Comparison of ENCODE assay signal across 8 cellular contexts in the genomic region with DNA sequence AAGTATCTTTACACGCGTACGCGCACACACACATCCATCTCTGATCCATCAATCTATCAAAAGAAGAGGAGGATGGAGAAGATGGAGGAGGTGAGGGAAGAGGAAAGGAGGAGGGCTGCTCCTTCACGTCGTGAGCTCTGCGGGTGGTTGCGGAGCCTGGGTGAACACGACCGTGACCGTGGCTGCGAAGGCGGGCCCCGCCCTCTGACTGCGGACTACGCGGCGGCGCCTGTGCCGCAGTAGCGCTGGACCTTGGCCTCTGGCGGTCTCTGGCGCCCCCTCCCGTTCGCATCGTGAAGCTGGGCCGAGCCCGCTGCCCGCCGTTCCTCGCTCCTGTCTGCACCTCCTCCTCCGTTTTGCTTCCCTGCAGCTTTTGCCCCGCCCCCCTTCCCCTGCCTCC. TPM values are rescaled to one million over a fixed set of nuclear protein-coding genes. Genes with fewer than 3 reads are reported as not detected.
DNase-seq lines count a peak whose midpoint lies in the region; ATAC-seq and TF ChIP-seq lines count a peak whose summit lies in the region.

No MANE protein-coding gene starts in this region.

- H2BK5ac ChIP-seq in IMR-90 (ENCODE audit: low read depth, low read length, poor library complexity, severe bottlenecking), result peak overlapping the region; percentile 57

- BruUV-seq in IMR-90 (replicated peaks; lab: Mats Ljungman, UMichigan) (no TSS peak), Panc1 (replicated peaks; lab: Mats Ljungman, UMichigan) (no TSS peak)

- H3K18ac ChIP-seq in IMR-90 (ENCODE audit: low read depth, low read length), result no peak overlapping the region

- H2BK120ac ChIP-seq in IMR-90 (ENCODE audit: low read depth, low read length), result peak overlapping the region; percentile 53

- POLR2A ChIA-PET in CD8-positive, alpha-beta memory T cell (lab: Charles Lee), result interaction anchor here (0.6 kb wide), 1 partner anchor 945 kb away, joined by 3 read pairs; no protein-coding TSS in a partner anchor
- POLR2A ChIA-PET in IMR-90 (lab: Charles Lee; ENCODE audit: unreplicated experiment), result interaction anchor here (0.5 kb wide), 1 partner anchor 22 kb away, joined by 3 read pairs; no protein-coding TSS in a partner anchor
- POLR2A ChIA-PET in Panc1 (lab: Charles Lee), result no interaction called here
- POLR2A ChIA-PET in naive thymus-derived CD4-positive, alpha-beta T cell (lab: Charles Lee), result interaction anchor here (1.1 to 1.7 kb wide), 5 partner anchors 127 to 394 kb away, joined by 3 to 14 read pairs (median 4); partner anchors contain the start of genes ELK1 and USP11

- H4K20me1 ChIP-seq in IMR-90 (ENCODE audit: insufficient read depth, low read length), result no peaks in the 10 kb centered on the region

- peak overlapping the region; percentile 55 to 86 (median 69) for H3K4me3 Mint-ChIP-seq in CD8-positive, alpha-beta memory T cell
- H3K4me3 Mint-ChIP-seq in naive thymus-derived CD4-positive, alpha-beta T cell, result peak overlapping the region; percentile 66 to 82 (median 74)
- peak overlapping the region; percentile 73 for H3K4me3 Mint-ChIP-seq in stimulated activated memory B cell treated with anti-CD40 and anti-IgM and Interleukin-4, amounts not matched to agents 10 μg/mL and 1 μg/mL and 100 μg/mL, for 72 hours

- dilution Hi-C loops in IMR-90 (cut with HindIII; ENCODE audit: low sequenced_read_pairs, unreplicated experiment), result no loop called here

- H3K4me3 ChIP-seq in CD8-positive, alpha-beta memory T cell (ENCODE audit: low read length), result peak overlapping the region; percentile 45
- H3K4me3 ChIP-seq in IMR-90 (ENCODE audit: insufficient read depth, low read depth, low read length), result peak overlapping the region; percentile 45
- peak overlapping the region; percentile 51 to 62 for H3K4me3 ChIP-seq in Panc1 (ENCODE audit: low read depth in 2 of 2, low read length in 2 of 2)
- H3K4me3 ChIP-seq in naive thymus-derived CD4-positive, alpha-beta T cell (ENCODE audit: low read length), result peak overlapping the region; percentile 43

- peak overlapping the region; percentile 66; the same call in 1 of the 3 replicates for H2BK15ac ChIP-seq in IMR-90 (ENCODE audit: low read depth, low read length)

- intact Hi-C loops in IMR-90 (cut with micrococcal nuclease) (loop anchor here (1.0 to 10.0 kb wide), 3 partner anchors 26 to 330 kb away; partner anchors contain the start of gene UBA1), Panc1 (cut with micrococcal nuclease; ENCODE audit: unreplicated experiment) (loop anchor here (1.0 to 10.0 kb wide), 2 partner anchors 26 to 328 kb away; partner anchors contain the start of gene UBA1)
- intact Hi-C loops in naive thymus-derived CD4-positive, alpha-beta T cell (cut with micrococcal nuclease), result loop anchor here (1.0 to 5.0 kb wide), 7 partner anchors 26 to 766 kb away; partner anchors contain the start of genes UBA1 (in 2 of the 2) and SLC9A7 (in 1 of the 2)

- 24% methylated on average over 13 of the region's 33 CpGs; no CpG with 5 or more reads in 1 of the 2 experiments for WGBS in IMR-90 (ENCODE audit: extremely low coverage in 2 of 2, insufficient read length in 1 of 2), 2 experiments

- peak; percentile 98 for ATAC-seq in IMR-90 (ENCODE audit: low read depth)
- peak; percentile 99 for ATAC-seq in Panc1
- ATAC-seq in naive thymus-derived CD4-positive, alpha-beta T cell, result peak; percentile 99
- peak; percentile 99 for ATAC-seq in stimulated activated memory B cell treated with anti-CD40 and anti-IgM and Interleukin-4, amounts not matched to agents 10 μg/mL and 1 μg/mL and 100 μg/mL, for 72 hours

- peak overlapping the region; percentile 61; the same call in 1 of the 2 replicates for H3K23ac ChIP-seq in IMR-90 (ENCODE audit: low read depth, low read length)

- in situ Hi-C loops in IMR-90 (cut with MboI; ENCODE audit: low sequenced_read_pairs), result loop anchor here (10.0 kb wide), 1 partner anchor 328 kb away; the partner anchor contains the start of gene UBA1
- in situ Hi-C loops in Panc1 (cut with HindIII; ENCODE audit: low pct_unique_long_range_greater_than_20kb, low sequenced_read_pairs), result no loop called here

- H3K27me3 ChIP-seq in CD8-positive, alpha-beta memory T cell (ENCODE audit: insufficient read depth, low read length, poor library complexity, severe bottlenecking), result no peaks in the 10 kb centered on the region
- H3K27me3 ChIP-seq in IMR-90 (ENCODE audit: control insufficient read depth, insufficient read depth, low read length), result no peaks in the 10 kb centered on the region
- no peaks in the 10 kb centered on the region for H3K27me3 ChIP-seq in Panc1 (ENCODE audit: control insufficient read depth, insufficient read depth, low read length)
- no peaks in the 10 kb centered on the region for H3K27me3 ChIP-seq in naive thymus-derived CD4-positive, alpha-beta T cell (ENCODE audit: control insufficient read depth in 2 of 2, insufficient read depth in 2 of 2, low read length in 2 of 2)

- H3K4me1 Mint-ChIP-seq in CD8-positive, alpha-beta memory T cell, result peaks cover 0 to 3% (median 3%) of the 10 kb centered on the region in 3 donors
- peaks cover 0 to 8% (median 0%) of the 10 kb centered on the region in 7 donors for H3K4me1 Mint-ChIP-seq in naive thymus-derived CD4-positive, alpha-beta T cell
- H3K4me1 Mint-ChIP-seq in stimulated activated memory B cell treated with anti-CD40 and anti-IgM and Interleukin-4, amounts not matched to agents 10 μg/mL and 1 μg/mL and 100 μg/mL, for 72 hours, result no peaks in the 10 kb centered on the region

- no peaks in the 10 kb centered on the region; a peak in 1 of 4 replicates for H3K79me1 ChIP-seq in IMR-90 (ENCODE audit: low read depth in 1 of 2, low read length in 2 of 2)

- DNase-seq in CD8-positive, alpha-beta memory T cell, result peak; percentile 65 to 79 (median 72)
- peak; percentile 77 for DNase-seq in GM20000 (ENCODE audit: low spot score)
- peak; percentile 55 for DNase-seq in IMR-90
- no peak for DNase-seq in Panc1 (ENCODE audit: low read depth, low spot score)
- DNase-seq in activated T-helper 1 cell treated with Interleukin-2 at 50 U/mL for 16 hours (ENCODE audit: low read depth), result peak; percentile 67
- DNase-seq in fibroblast of gingiva (ENCODE audit: low read depth), result peak; percentile 59
- DNase-seq in naive thymus-derived CD4-positive, alpha-beta T cell, result peak; percentile 50 to 85 (median 66)

- H3K9me3 ChIP-seq in CD8-positive, alpha-beta memory T cell (ENCODE audit: low read length), result no peaks in the 10 kb centered on the region
- 0 out of 2 replicates have a peak, but pooled peaks cover 2% of the 10 kb centered on the region for H3K9me3 ChIP-seq in IMR-90 (ENCODE audit: control insufficient read depth, insufficient read depth, low read length)
- H3K9me3 ChIP-seq in Panc1 (ENCODE audit: control insufficient read depth, insufficient read depth, low read depth, low read length), result no peaks in the 10 kb centered on the region
- no peaks in the 10 kb centered on the region for H3K9me3 ChIP-seq in naive thymus-derived CD4-positive, alpha-beta T cell (ENCODE audit: control insufficient read depth in 2 of 3, low read length in 3 of 3)

- peak; percentile 87 for TF ChIP-seq RAD21 in IMR-90 (IDR thresholded peaks at IDR 0.05; ENCODE audit: low read length)

- peaks cover 0 to 6% (median 0%) of the 10 kb centered on the region in 3 donors for H3K36me3 Mint-ChIP-seq in CD8-positive, alpha-beta memory T cell
- H3K36me3 Mint-ChIP-seq in naive thymus-derived CD4-positive, alpha-beta T cell, result no peaks in the 10 kb centered on the region
- H3K36me3 Mint-ChIP-seq in stimulated activated memory B cell treated with anti-CD40 and anti-IgM and Interleukin-4, amounts not matched to agents 10 μg/mL and 1 μg/mL and 100 μg/mL, for 72 hours, result no peaks in the 10 kb centered on the region

- no peaks in the 10 kb centered on the region for H3K36me3 ChIP-seq in CD8-positive, alpha-beta memory T cell (ENCODE audit: insufficient read depth, low read length)
- H3K36me3 ChIP-seq in IMR-90 (ENCODE audit: control insufficient read depth, insufficient read depth, low read length) (no peaks in the 10 kb centered on the region), Panc1 (ENCODE audit: control insufficient read depth, insufficient read depth, low read length) (no peaks in the 10 kb centered on the region)
- no peaks in the 10 kb centered on the region for H3K36me3 ChIP-seq in naive thymus-derived CD4-positive, alpha-beta T cell (ENCODE audit: control insufficient read depth in 2 of 3, insufficient read depth in 3 of 3, low read length in 3 of 3)

- H3K4ac ChIP-seq in IMR-90 (ENCODE audit: low read depth, low read length), result peak overlapping the region; percentile 49; the same call in 1 of the 2 replicates

- peak overlapping the region; percentile 66; the same call in 1 of the 2 replicates for H4K5ac ChIP-seq in IMR-90 (ENCODE audit: low read depth, low read length)

- H3K27ac ChIP-seq in CD8-positive, alpha-beta memory T cell (ENCODE audit: low read depth, low read length), result no peak overlapping the region
- H3K27ac ChIP-seq in IMR-90 (ENCODE audit: insufficient read depth, low read length) (peak overlapping the region; percentile 38), Panc1 (ENCODE audit: low read length) (peak overlapping the region; percentile 54)
- H3K27ac ChIP-seq in naive thymus-derived CD4-positive, alpha-beta T cell (ENCODE audit: low read depth, low read length), result peak overlapping the region; percentile 3

- TF ChIP-seq CTCF in GM20000 (IDR thresholded peaks at IDR 0.05; ENCODE audit: extremely low read depth, missing control alignments), result peak; percentile 71
- TF ChIP-seq CTCF in IMR-90 (conservative IDR thresholded peaks at IDR 0.05; ENCODE audit: low read depth, low read length), result peak; percentile 83
- TF ChIP-seq CTCF in Panc1 (IDR thresholded peaks at IDR 0.05), result peak; percentile 92

- CTCF ChIA-PET in CD8-positive, alpha-beta memory T cell (lab: Charles Lee), result interaction anchor here (0.6 to 2.1 kb wide), 21 partner anchors 9 to 337 kb away, joined by 3 to 8 read pairs (median 4); no protein-coding TSS in a partner anchor
- CTCF ChIA-PET in IMR-90 (lab: Yijun Ruan, JAX), result interaction anchor here (0.5 to 1.6 kb wide), 10 partner anchors 10 to 520 kb away, joined by 3 to 11 read pairs (median 3); no protein-coding TSS in a partner anchor
- CTCF ChIA-PET in Panc1 (lab: Charles Lee), result interaction anchor here (1.0 to 1.4 kb wide), 3 partner anchors 26 to 332 kb away, joined by 3 to 7 read pairs (median 4); no protein-coding TSS in a partner anchor
- CTCF ChIA-PET in naive thymus-derived CD4-positive, alpha-beta T cell (lab: Charles Lee), result interaction anchor here (0.8 to 1.2 kb wide), 6 partner anchors 8 to 333 kb away, joined by 3 to 13 read pairs (median 4); no protein-coding TSS in a partner anchor

- H4K8ac ChIP-seq in IMR-90 (ENCODE audit: low read depth in 2 of 2, low read length in 2 of 2), result peak overlapping the region; percentile 69 to 95

- H3K27me3 Mint-ChIP-seq in CD8-positive, alpha-beta memory T cell, result peaks cover 0 to 10% of the 10 kb centered on the region in 2 donors
- peaks cover 0 to 2% (median 0%) of the 10 kb centered on the region in 5 donors for H3K27me3 Mint-ChIP-seq in naive thymus-derived CD4-positive, alpha-beta T cell
- no peaks in the 10 kb centered on the region for H3K27me3 Mint-ChIP-seq in stimulated activated memory B cell treated with anti-CD40 and anti-IgM and Interleukin-4, amounts not matched to agents 10 μg/mL and 1 μg/mL and 100 μg/mL, for 72 hours

- H3K27ac Mint-ChIP-seq in CD8-positive, alpha-beta memory T cell, result peak overlapping the region in 5 of 8 donors; percentile 37 to 83 (median 58)
- H3K27ac Mint-ChIP-seq in naive thymus-derived CD4-positive, alpha-beta T cell, result peak overlapping the region in 3 of 9 donors; percentile 42 to 47 (median 43)
- peak overlapping the region; percentile 62 for H3K27ac Mint-ChIP-seq in stimulated activated memory B cell treated with anti-CD40 and anti-IgM and Interleukin-4, amounts not matched to agents 10 μg/mL and 1 μg/mL and 100 μg/mL, for 72 hours

- peak overlapping the region; percentile 47; the same call in 1 of the 2 replicates for H3K9ac ChIP-seq in IMR-90 (ENCODE audit: low read depth, low read length)

- H2BK20ac ChIP-seq in IMR-90 (ENCODE audit: low read depth, low read length), result no peak overlapping the region

- 0 out of 2 replicates have a peak overlapping the region, but pooled peaks have one; percentile 41 for H3K14ac ChIP-seq in IMR-90 (replicated peaks; ENCODE audit: low read depth, low read length)

- H4K91ac ChIP-seq in IMR-90 (ENCODE audit: insufficient read depth, low read depth, low read length), result peak overlapping the region; percentile 87

- H3K4me2 ChIP-seq in IMR-90 (ENCODE audit: low read depth, low read length), result peak overlapping the region; percentile 90

- TF ChIP-seq POLR2A in IMR-90 (IDR thresholded peaks at IDR 0.05; ENCODE audit: low read depth, low read length), result no peak

- H2AK5ac ChIP-seq in IMR-90 (ENCODE audit: low read depth, low read length), result no peak overlapping the region

- H2AK9ac ChIP-seq in IMR-90 (replicated peaks; ENCODE audit: low read depth, low read length, poor library complexity), result peak overlapping the region; percentile 37

- no peaks in the 10 kb centered on the region for H3K4me1 ChIP-seq in CD8-positive, alpha-beta memory T cell (ENCODE audit: insufficient read depth, low read length)
- H3K4me1 ChIP-seq in IMR-90 (ENCODE audit: control insufficient read depth, insufficient read depth, low read length) (peaks cover 2% of the 10 kb centered on the region; the same call in 1 of the 2 replicates), Panc1 (ENCODE audit: control insufficient read depth, insufficient read depth, low read length) (no peaks in the 10 kb centered on the region)
- no peaks in the 10 kb centered on the region for H3K4me1 ChIP-seq in naive thymus-derived CD4-positive, alpha-beta T cell (ENCODE audit: control insufficient read depth in 2 of 2, insufficient read depth in 2 of 2, low read length in 2 of 2)

- peak overlapping the region; percentile 93 for H2AFZ ChIP-seq in IMR-90 (replicated peaks; ENCODE audit: low read length, poor library complexity)

- H3K9me1 ChIP-seq in IMR-90 (ENCODE audit: insufficient read depth, low read length), result no peaks in the 10 kb centered on the region

- H3K56ac ChIP-seq in IMR-90 (ENCODE audit: extremely low read depth, insufficient read depth, low read length), result peak overlapping the region; percentile 24; the same call in 1 of the 2 replicates

- H3K9me3 Mint-ChIP-seq in CD8-positive, alpha-beta memory T cell, result peaks cover 0 to 7% (median 0%) of the 10 kb centered on the region in 5 donors
- H3K9me3 Mint-ChIP-seq in naive thymus-derived CD4-positive, alpha-beta T cell, result peaks cover 0 to 4% (median 0%) of the 10 kb centered on the region in 11 donors
- H3K9me3 Mint-ChIP-seq in stimulated activated memory B cell treated with anti-CD40 and anti-IgM and Interleukin-4, amounts not matched to agents 10 μg/mL and 1 μg/mL and 100 μg/mL, for 72 hours, result no peaks in the 10 kb centered on the region

RNA-seq across cellular contexts. Expression of gene ARAF, which starts 37.7 kb away (rescaled TPM):
- total RNA-seq in CD8-positive, alpha-beta memory T cell, result 10 to 100 TPM; 85.0 to 88.6 TPM
- polyA plus RNA-seq in CD8-positive, alpha-beta memory T cell, result 99.4 TPM
- 9.1 and 10.8 TPM in 2 replicates for total RNA-seq in IMR-90 (2012; rRNA removed)
- polyA plus RNA-seq in IMR-90 (2012; rRNA removed), result 52.2 and 54.2 TPM in 2 replicates
- polyA plus RNA-seq in IMR-90 (2012; cell fraction: cytosol; rRNA removed), result 49.7 and 53.0 TPM in 2 replicates
- polyA plus RNA-seq in IMR-90 (2012; cell fraction: nucleus; rRNA removed; ENCODE audit: low replicate concordance), result 107 and 180 TPM in 2 replicates
- total RNA-seq in Panc1 (2021; ENCODE audit: unreplicated experiment), result 87.9 TPM
- 76.8 TPM for polyA plus RNA-seq in Panc1 (2012; ENCODE audit: insufficient read length)
- total RNA-seq in naive thymus-derived CD4-positive, alpha-beta T cell, result 100 to 1,000 TPM in 4 of 5 experiments, 10 to 100 TPM in 1; 87.3 to 130 (median 118) TPM
- polyA plus RNA-seq in naive thymus-derived CD4-positive, alpha-beta T cell, result 100 to 1,000 TPM in 1 of 2 donors, 10 to 100 TPM in 1; 74.7 to 102 TPM

RNA-seq across cellular contexts. Expression of gene ZNF41, which starts 40.3 kb away (rescaled TPM):
- total RNA-seq in CD8-positive, alpha-beta memory T cell, result 10 to 100 TPM; 11.9 TPM
- 7.0 TPM for polyA plus RNA-seq in CD8-positive, alpha-beta memory T cell
- total RNA-seq in IMR-90 (2012; rRNA removed), result 7.8 and 8.1 TPM in 2 replicates
- polyA plus RNA-seq in IMR-90 (2012; rRNA removed), result 2.8 and 3.0 TPM in 2 replicates
- polyA plus RNA-seq in IMR-90 (2012; cell fraction: cytosol; rRNA removed), result 0.88 and 0.90 TPM in 2 replicates
- polyA plus RNA-seq in IMR-90 (2012; cell fraction: nucleus; rRNA removed; ENCODE audit: low replicate concordance), result 1.8 and 6.5 TPM in 2 replicates
- total RNA-seq in Panc1 (2021; ENCODE audit: unreplicated experiment), result 8.0 TPM
- 5.4 TPM for polyA plus RNA-seq in Panc1 (2012; ENCODE audit: insufficient read length)
- total RNA-seq in naive thymus-derived CD4-positive, alpha-beta T cell, result 10 to 100 TPM in 4 of 5 experiments, 1 to 10 TPM in 1; 7.5 to 17.8 (median 14.7) TPM
- 10 to 100 TPM in 1 of 2 donors, 1 to 10 TPM in 1; 4.8 to 10.6 TPM for polyA plus RNA-seq in naive thymus-derived CD4-positive, alpha-beta T cell

RNA-seq across cellular contexts. Expression of gene TIMP1, which starts 58.9 kb away (rescaled TPM):
- total RNA-seq in CD8-positive, alpha-beta memory T cell, result 1 to 10 TPM; 6.9 to 7.8 TPM
- polyA plus RNA-seq in CD8-positive, alpha-beta memory T cell, result 170 TPM
- 407 and 512 TPM in 2 replicates for total RNA-seq in IMR-90 (2012; rRNA removed)
- polyA plus RNA-seq in IMR-90 (2012; rRNA removed), result 3,078 and 3,290 TPM in 2 replicates
- 2,220 and 2,243 TPM in 2 replicates for polyA plus RNA-seq in IMR-90 (2012; cell fraction: cytosol; rRNA removed)
- 514 and 755 TPM in 2 replicates for polyA plus RNA-seq in IMR-90 (2012; cell fraction: nucleus; rRNA removed; ENCODE audit: low replicate concordance)
- total RNA-seq in Panc1 (2021; ENCODE audit: unreplicated experiment), result 131 TPM
- polyA plus RNA-seq in Panc1 (2012; ENCODE audit: insufficient read length), result 129 TPM
- 100 to 1,000 TPM in 2 of 5 experiments, 10 to 100 TPM in 3; 47.0 to 117 (median 85.2) TPM for total RNA-seq in naive thymus-derived CD4-positive, alpha-beta T cell
- polyA plus RNA-seq in naive thymus-derived CD4-positive, alpha-beta T cell, result 10 to 100 TPM; 70.5 to 99.1 TPM

Comparison
In these comparisons a context has a peak if more than half of its experiments do, and no peak if none do; other contexts are left out.
1. RNA of gene TIMP1, which starts 58.9 kb away (total RNA-seq): 407 to 512 TPM in IMR-90, 131 TPM in Panc1 (single experiment) and 47.0 to 117 TPM in naive thymus-derived CD4-positive, alpha-beta T cell; 6.9 to 7.8 TPM in CD8-positive, alpha-beta memory T cell; every median in the first group is over 4 times any median in the second.
2. Peak in every context shown above with its lines, with median percentiles within 50 percentile points of each other: H3K4me3 ChIP-seq, H3K4me3 Mint-ChIP-seq, CTCF ChIP-seq and ATAC-seq.